ENCODE assay signal across 15 cellular contexts in genomic region chr11:95182397-95182796, GRCh38.
"Had no signal": no experiment of that assay in that cellular context is flagged by ENCODE, and none has a peak within 500 bp of the region (broad histone marks: within the 10 kb centered on the region; RNA-seq: fewer than 3 reads in every experiment).

No MANE protein-coding gene starts in this region.

- DNase-seq: activated CD4-positive, alpha-beta T cell treated with anti-CD3 and anti-CD28 coated beads for 48 hours; activated naive CD8-positive, alpha-beta T cell treated with anti-CD3 and anti-CD28 coated beads, Interleukin-2, amount 10 ng/mL, durations not matched to agents 7 days and 5 days; head of caudate nucleus; left cardiac atrium; mucosa of descending colon; occipital lobe; right cardiac atrium; stimulated activated naive B cell treated with anti-CD40 and anti-IgM and Interleukin-4, amounts not matched to agents 10 μg/mL and 1 μg/mL and 100 μg/mL, for 72 hours; trophoblast cell had no signal

- H3K4me1 ChIP-seq: ascending aorta, foreskin keratinocyte had no signal

- H3K27me3 Mint-ChIP-seq: activated naive CD8-positive, alpha-beta T cell treated with anti-CD3 and anti-CD28 coated beads, Interleukin-2, amount 10 ng/mL, durations not matched to agents 7 days and 5 days; natural killer cell treated with Interleukin-12 subunit alpha and Interleukin-12 subunit beta and Interleukin-15 and Interleukin-18, amount 100 ng/mL, for 72 hours; progenitor cell of endocrine pancreas; stimulated activated naive B cell treated with anti-CD40 and anti-IgM and Interleukin-4, amounts not matched to agents 10 μg/mL and 1 μg/mL and 100 μg/mL, for 72 hours had no signal

- H3K27me3 ChIP-seq: ascending aorta, cardiac muscle cell, foreskin keratinocyte had no signal

- H3K9me3 ChIP-seq: ascending aorta, mucosa of descending colon had no signal

- H3K36me3 Mint-ChIP-seq: natural killer cell treated with Interleukin-12 subunit alpha and Interleukin-12 subunit beta and Interleukin-15 and Interleukin-18, amount 100 ng/mL, for 72 hours had no signal

- H3K4me3 ChIP-seq: ascending aorta, cardiac muscle cell, lung, mucosa of descending colon had no signal

- H3K27ac ChIP-seq: ascending aorta, cardiac muscle cell, foreskin keratinocyte had no signal

- H3K9me3 Mint-ChIP-seq: activated naive CD8-positive, alpha-beta T cell treated with anti-CD3 and anti-CD28 coated beads, Interleukin-2, amount 10 ng/mL, durations not matched to agents 7 days and 5 days; natural killer cell treated with Interleukin-12 subunit alpha and Interleukin-12 subunit beta and Interleukin-15 and Interleukin-18, amount 100 ng/mL, for 72 hours; stimulated activated naive B cell treated with anti-CD40 and anti-IgM and Interleukin-4, amounts not matched to agents 10 μg/mL and 1 μg/mL and 100 μg/mL, for 72 hours had no signal

- ATAC-seq: foreskin keratinocyte; left cardiac atrium; mucosa of descending colon; natural killer cell treated with Interleukin-12 subunit alpha and Interleukin-12 subunit beta and Interleukin-15 and Interleukin-18, amount 100 ng/mL, for 72 hours; right cardiac atrium; stimulated activated naive B cell treated with anti-CD40 and anti-IgM and Interleukin-4, amounts not matched to agents 10 μg/mL and 1 μg/mL and 100 μg/mL, for 72 hours had no signal

- H3K27ac Mint-ChIP-seq: activated naive CD8-positive, alpha-beta T cell treated with anti-CD3 and anti-CD28 coated beads, Interleukin-2, amount 10 ng/mL, durations not matched to agents 7 days and 5 days; natural killer cell treated with Interleukin-12 subunit alpha and Interleukin-12 subunit beta and Interleukin-15 and Interleukin-18, amount 100 ng/mL, for 72 hours; progenitor cell of endocrine pancreas; stimulated activated naive B cell treated with anti-CD40 and anti-IgM and Interleukin-4, amounts not matched to agents 10 μg/mL and 1 μg/mL and 100 μg/mL, for 72 hours had no signal

- H3K4me3 Mint-ChIP-seq: activated naive CD8-positive, alpha-beta T cell treated with anti-CD3 and anti-CD28 coated beads, Interleukin-2, amount 10 ng/mL, durations not matched to agents 7 days and 5 days; natural killer cell treated with Interleukin-12 subunit alpha and Interleukin-12 subunit beta and Interleukin-15 and Interleukin-18, amount 100 ng/mL, for 72 hours; stimulated activated naive B cell treated with anti-CD40 and anti-IgM and Interleukin-4, amounts not matched to agents 10 μg/mL and 1 μg/mL and 100 μg/mL, for 72 hours had no signal
